In genomic region chr2:163187119-163187518, GRCh38 we compare ENCODE assay signal across 24 cellular contexts.
"Had no signal": no experiment of that assay in that cellular context is flagged by ENCODE, and none has a peak within 500 bp of the region (broad histone marks: within the 10 kb centered on the region; RNA-seq: fewer than 3 reads in every experiment).

No MANE protein-coding gene starts in this region.

- H3K4me3 ChIP-seq: coronary artery, esophagus muscularis mucosa, gastroesophageal sphincter, heart left ventricle, hepatocyte, smooth muscle cell, testis, tibial artery had no signal

- H3K4me1 ChIP-seq: esophagus muscularis mucosa, foreskin keratinocyte, gastroesophageal sphincter, heart left ventricle, parathyroid adenoma, testis, tibial artery had no signal

- H3K4me1 Mint-ChIP-seq: naive thymus-derived CD8-positive, alpha-beta T cell; stimulated activated effector memory CD8-positive, alpha-beta T cell treated with anti-CD3 and anti-CD28 coated beads, Interleukin-12 subunit alpha, Interleukin-12 subunit beta, amount 100 ng/mL, for 72 hours had no signal

- ATAC-seq: foreskin keratinocyte; gastroesophageal sphincter; heart left ventricle; left lobe of liver; naive thymus-derived CD8-positive, alpha-beta T cell; sciatic nerve; stimulated activated effector memory CD8-positive, alpha-beta T cell treated with anti-CD3 and anti-CD28 coated beads, Interleukin-12 subunit alpha, Interleukin-12 subunit beta, amount 100 ng/mL, for 72 hours had no signal

- H3K27me3 Mint-ChIP-seq: naive thymus-derived CD8-positive, alpha-beta T cell had no signal

- H3K27ac Mint-ChIP-seq: endodermal cell; naive thymus-derived CD8-positive, alpha-beta T cell; progenitor cell of endocrine pancreas; stimulated activated effector memory CD8-positive, alpha-beta T cell treated with anti-CD3 and anti-CD28 coated beads, Interleukin-12 subunit alpha, Interleukin-12 subunit beta, amount 100 ng/mL, for 72 hours; type B pancreatic cell had no signal

- DNase-seq: dermis blood vessel endothelial cell; endodermal cell; foreskin keratinocyte; heart left ventricle; kidney; naive thymus-derived CD8-positive, alpha-beta T cell; stimulated activated CD4-positive, alpha-beta T cell treated with anti-CD3 and anti-CD28 coated beads, Interleukin-12 subunit alpha, Interleukin-12 subunit beta, amount 100 ng/mL, for 4 hours; stimulated activated CD4-positive, alpha-beta T cell treated with anti-CD3 and anti-CD28 coated beads, Interleukin-1b, Interleukin-23, amount 100 ng/mL, for 48 hours; stimulated activated CD4-positive, alpha-beta T cell treated with anti-CD3 and anti-CD28 coated beads, Interleukin-4, amount 100 ng/mL, for 1 hour; stimulated activated naive CD4-positive, alpha-beta T cell treated with Interleukin-2 at 50 U/mL for 16 hours; substantia nigra; testis; tibial artery had no signal

- H2AFZ ChIP-seq: hepatocyte, parathyroid adenoma had no signal

- H3K27me3 ChIP-seq: esophagus muscularis mucosa, foreskin keratinocyte, gastroesophageal sphincter, hepatocyte, testis, tibial artery had no signal

- H3K4me3 Mint-ChIP-seq: endodermal cell; naive thymus-derived CD8-positive, alpha-beta T cell; stimulated activated effector memory CD8-positive, alpha-beta T cell treated with anti-CD3 and anti-CD28 coated beads, Interleukin-12 subunit alpha, Interleukin-12 subunit beta, amount 100 ng/mL, for 72 hours; type B pancreatic cell had no signal

- H3K27ac ChIP-seq: coronary artery, esophagus muscularis mucosa, foreskin keratinocyte, gastroesophageal sphincter, heart left ventricle, hepatocyte, parathyroid adenoma, testis, tibial artery had no signal

- H3K9me3 ChIP-seq: esophagus muscularis mucosa, gastroesophageal sphincter, heart left ventricle, testis, tibial artery had no signal

- H3K36me3 Mint-ChIP-seq: naive thymus-derived CD8-positive, alpha-beta T cell; stimulated activated effector memory CD8-positive, alpha-beta T cell treated with anti-CD3 and anti-CD28 coated beads, Interleukin-12 subunit alpha, Interleukin-12 subunit beta, amount 100 ng/mL, for 72 hours; type B pancreatic cell had no signal

- H3K9me3 Mint-ChIP-seq: endodermal cell, type B pancreatic cell had no signal

- H3K36me3 ChIP-seq: esophagus muscularis mucosa, gastroesophageal sphincter, heart left ventricle, tibial artery had no signal

- H3K9ac ChIP-seq: parathyroid adenoma had no signal

- H3K79me2 ChIP-seq: hepatocyte, parathyroid adenoma had no signal

- H3K4me2 ChIP-seq: hepatocyte, smooth muscle cell had no signal
